ENCODE assay signal across 11 cellular contexts in genomic region chrX:153106092-153106801, GRCh38. TPM values are rescaled to one million over a fixed set of nuclear protein-coding genes. Genes with fewer than 3 reads are reported as not detected.
DNase-seq lines count a peak whose midpoint lies in the region; ATAC-seq, FAIRE-seq and TF ChIP-seq lines count a peak whose summit lies in the region.
"Not testable (repeated sequence)": the region's sequence is repeated elsewhere in the genome, so short reads cannot be mapped to it uniquely, and the experiment has no call there.
"Had no signal": no experiment of that assay in that cellular context is flagged by ENCODE, and none has a peak within 500 bp of the region (broad histone marks: within the 10 kb centered on the region; RNA-seq: fewer than 3 reads in every experiment).

No MANE protein-coding gene starts in this region.

- H3K9me3 ChIP-seq in CD4-positive, alpha-beta memory T cell (ENCODE audit: control insufficient read depth in 1 of 2, low read length in 2 of 2); astrocyte (ENCODE audit: insufficient read depth, low read depth, low read length); right lobe of liver: not testable (repeated sequence)

- not testable (repeated sequence) for H3K36me3 ChIP-seq in CD4-positive, alpha-beta memory T cell (ENCODE audit: insufficient read depth, low read length); KMS-11 (ENCODE audit: insufficient read depth); astrocyte (ENCODE audit: insufficient read depth, low read length); right lobe of liver

- H3K4me3 Mint-ChIP-seq in CD4-positive, alpha-beta memory T cell, result peak overlapping the region in 5 of 8 donors; percentile 22 to 76 (median 32)
- H3K4me3 Mint-ChIP-seq in T-helper 1 cell treated with Interleukin-12 subunit alpha and Interleukin-12 subunit beta and Interleukin-4 antibody, amounts not matched to agents 30 μg/mL and 1 μg/mL, for 36 hours, result peak overlapping the region; percentile 1
- H3K4me3 Mint-ChIP-seq in activated CD8-positive, alpha-beta memory T cell treated with anti-CD3 and anti-CD28 coated beads, Interleukin-2, amount 10 ng/mL, durations not matched to agents 7 days and 5 days; astrocyte (ENCODE audit: unreplicated experiment): not testable (repeated sequence)
- H3K4me3 Mint-ChIP-seq in stimulated activated naive CD8-positive, alpha-beta T cell treated with anti-CD3 and anti-CD28 coated beads, Interleukin-15, amount 100 ng/mL, for 72 hours, result peak overlapping the region in 1 of 2 donors; percentile 0

- not testable (repeated sequence) for H3K4me2 ChIP-seq in KMS-11; astrocyte (ENCODE audit: low read length)

- intact Hi-C loops in CD4-positive, alpha-beta memory T cell (cut with micrococcal nuclease); right lobe of liver (cut with DNase I): not testable (repeated sequence)

- peak overlapping the region; percentile 66 for H2AFZ ChIP-seq in KMS-11 (ENCODE audit: low read depth)
- not testable (repeated sequence) for H2AFZ ChIP-seq in astrocyte (ENCODE audit: low read depth, low read length)

- DNase-seq in CD4-positive, alpha-beta memory T cell; activated CD8-positive, alpha-beta memory T cell treated with anti-CD3 and anti-CD28 coated beads, Interleukin-2, amount 10 ng/mL, durations not matched to agents 7 days and 5 days; astrocyte (ENCODE audit: low read depth); right lobe of liver; stimulated activated naive CD8-positive, alpha-beta T cell treated with anti-CD3 and anti-CD28 coated beads, Interleukin-15, amount 100 ng/mL, for 72 hours: not testable (repeated sequence)

- H3K27me3 ChIP-seq in CD4-positive, alpha-beta memory T cell (ENCODE audit: insufficient read depth, low read length); KMS-11 (ENCODE audit: insufficient read depth, low read depth); astrocyte (ENCODE audit: insufficient read depth, low read length); right lobe of liver: not testable (repeated sequence)

- CTCF ChIA-PET in CD4-positive, alpha-beta memory T cell (lab: Charles Lee; ENCODE audit: partially characterized antibody); activated CD8-positive, alpha-beta memory T cell treated with anti-CD3 and anti-CD28 coated beads, Interleukin-2, amount 10 ng/mL, durations not matched to agents 7 days and 5 days (lab: Charles Lee): not testable (repeated sequence)

- POLR2A ChIA-PET in CD4-positive, alpha-beta memory T cell (lab: Charles Lee; ENCODE audit: partially characterized antibody), result not testable (repeated sequence)

- H3K9ac ChIP-seq in KMS-11, result peak overlapping the region; percentile 6; the same call in 1 of the 2 replicates
- H3K9ac ChIP-seq in astrocyte (ENCODE audit: low read length), result not testable (repeated sequence)

- H3K79me2 ChIP-seq in KMS-11 (ENCODE audit: insufficient read depth, low read depth); astrocyte (ENCODE audit: insufficient read depth, low read length): not testable (repeated sequence)

- FAIRE-seq in astrocyte (lab: Jason Lieb, UNC), result peak; percentile 98

- not testable (repeated sequence) for H3K27ac ChIP-seq in CD4-positive, alpha-beta memory T cell (ENCODE audit: low read depth, low read length); astrocyte (ENCODE audit: low read depth, low read length); right lobe of liver
- H3K27ac ChIP-seq in KMS-11, result peak overlapping the region; percentile 48; the same call in 1 of the 2 replicates

- peak; percentile 53 for ATAC-seq in GM19395 (IDR thresholded peaks at IDR 0.05; ENCODE audit: unreplicated experiment)
- peak; percentile 39 for ATAC-seq in activated CD8-positive, alpha-beta memory T cell treated with anti-CD3 and anti-CD28 coated beads, Interleukin-2, amount 10 ng/mL, durations not matched to agents 7 days and 5 days
- peak; percentile 77 to 87 (median 82) for ATAC-seq in right lobe of liver
- ATAC-seq in stimulated activated naive CD8-positive, alpha-beta T cell treated with anti-CD3 and anti-CD28 coated beads, Interleukin-15, amount 100 ng/mL, for 72 hours, result peak; percentile 78

- peaks cover 6 to 29% (median 17%) of the 10 kb centered on the region in 8 donors for H3K9me3 Mint-ChIP-seq in CD4-positive, alpha-beta memory T cell
- H3K9me3 Mint-ChIP-seq in T-helper 1 cell treated with Interleukin-12 subunit alpha and Interleukin-12 subunit beta and Interleukin-4 antibody, amounts not matched to agents 30 μg/mL and 1 μg/mL, for 36 hours, result peaks cover 27% of the 10 kb centered on the region
- H3K9me3 Mint-ChIP-seq in activated CD8-positive, alpha-beta memory T cell treated with anti-CD3 and anti-CD28 coated beads, Interleukin-2, amount 10 ng/mL, durations not matched to agents 7 days and 5 days (ENCODE audit: low read depth), result peaks cover 10% of the 10 kb centered on the region
- H3K9me3 Mint-ChIP-seq in astrocyte (ENCODE audit: unreplicated experiment), result not testable (repeated sequence)
- H3K9me3 Mint-ChIP-seq in stimulated activated naive CD8-positive, alpha-beta T cell treated with anti-CD3 and anti-CD28 coated beads, Interleukin-15, amount 100 ng/mL, for 72 hours, result peaks cover 22 to 38% of the 10 kb centered on the region in 2 donors

- not testable (repeated sequence) for H4K20me1 ChIP-seq in KMS-11 (ENCODE audit: insufficient read depth); astrocyte (ENCODE audit: insufficient read depth, low read length)

- not testable (repeated sequence) for H3K4me1 Mint-ChIP-seq in CD4-positive, alpha-beta memory T cell; T-helper 1 cell treated with Interleukin-12 subunit alpha and Interleukin-12 subunit beta and Interleukin-4 antibody, amounts not matched to agents 30 μg/mL and 1 μg/mL, for 36 hours (ENCODE audit: low read depth); activated CD8-positive, alpha-beta memory T cell treated with anti-CD3 and anti-CD28 coated beads, Interleukin-2, amount 10 ng/mL, durations not matched to agents 7 days and 5 days; astrocyte (ENCODE audit: low read depth, unreplicated experiment)
- peaks cover 13% of the 10 kb centered on the region for H3K4me1 Mint-ChIP-seq in stimulated activated naive CD8-positive, alpha-beta T cell treated with anti-CD3 and anti-CD28 coated beads, Interleukin-15, amount 100 ng/mL, for 72 hours

- not testable (repeated sequence) for TF ChIP-seq CTCF in KMS-11 (conservative IDR thresholded peaks at IDR 0.05; ENCODE audit: low read depth, low read length); astrocyte (IDR thresholded peaks at IDR 0.05; ENCODE audit: insufficient read depth, low read depth, low read length); right lobe of liver (IDR thresholded peaks at IDR 0.05)

- WGBS in right lobe of liver (ENCODE audit: insufficient coverage, low coverage, low lambda C conversion rate, missing lambda C conversion rate), result 20% methylated on average over 1 of the region's 12 CpGs

- not testable (repeated sequence) for TF ChIP-seq POLR2A in right lobe of liver (IDR thresholded peaks at IDR 0.05)

- not testable (repeated sequence) for H3K36me3 Mint-ChIP-seq in CD4-positive, alpha-beta memory T cell; T-helper 1 cell treated with Interleukin-12 subunit alpha and Interleukin-12 subunit beta and Interleukin-4 antibody, amounts not matched to agents 30 μg/mL and 1 μg/mL, for 36 hours (ENCODE audit: low read depth); activated CD8-positive, alpha-beta memory T cell treated with anti-CD3 and anti-CD28 coated beads, Interleukin-2, amount 10 ng/mL, durations not matched to agents 7 days and 5 days; astrocyte (ENCODE audit: low read depth, unreplicated experiment)

- H3K27ac Mint-ChIP-seq in CD4-positive, alpha-beta memory T cell, result peak overlapping the region in 4 of 7 donors; percentile 29 to 91 (median 86)
- peak overlapping the region; percentile 86 for H3K27ac Mint-ChIP-seq in T-helper 1 cell treated with Interleukin-12 subunit alpha and Interleukin-12 subunit beta and Interleukin-4 antibody, amounts not matched to agents 30 μg/mL and 1 μg/mL, for 36 hours
- peak overlapping the region; percentile 77 for H3K27ac Mint-ChIP-seq in activated CD8-positive, alpha-beta memory T cell treated with anti-CD3 and anti-CD28 coated beads, Interleukin-2, amount 10 ng/mL, durations not matched to agents 7 days and 5 days
- H3K27ac Mint-ChIP-seq in astrocyte (ENCODE audit: unreplicated experiment), result not testable (repeated sequence)
- peak overlapping the region; percentile 69 to 84 for H3K27ac Mint-ChIP-seq in stimulated activated naive CD8-positive, alpha-beta T cell treated with anti-CD3 and anti-CD28 coated beads, Interleukin-15, amount 100 ng/mL, for 72 hours

- H3K27me3 Mint-ChIP-seq in CD4-positive, alpha-beta memory T cell; T-helper 1 cell treated with Interleukin-12 subunit alpha and Interleukin-12 subunit beta and Interleukin-4 antibody, amounts not matched to agents 30 μg/mL and 1 μg/mL, for 36 hours (ENCODE audit: low read depth); activated CD8-positive, alpha-beta memory T cell treated with anti-CD3 and anti-CD28 coated beads, Interleukin-2, amount 10 ng/mL, durations not matched to agents 7 days and 5 days; astrocyte (ENCODE audit: low read depth, unreplicated experiment); stimulated activated naive CD8-positive, alpha-beta T cell treated with anti-CD3 and anti-CD28 coated beads, Interleukin-15, amount 100 ng/mL, for 72 hours: not testable (repeated sequence)

- H3K4me1 ChIP-seq in CD4-positive, alpha-beta memory T cell (ENCODE audit: insufficient read depth, low read length); KMS-11 (ENCODE audit: low read depth, poor library complexity, severe bottlenecking); astrocyte (ENCODE audit: insufficient read depth, low read length); right lobe of liver: not testable (repeated sequence)

- H3K4me3 ChIP-seq in CD4-positive, alpha-beta memory T cell (ENCODE audit: low read length in 2 of 2); KMS-11 (IDR thresholded peaks at IDR 0.05; ENCODE audit: insufficient read depth, low read depth, low read length); astrocyte (ENCODE audit: insufficient read depth, low read depth, low read length); right lobe of liver: not testable (repeated sequence)

RNA-seq across cellular contexts. Expression of gene PNMA6A, which starts 34.0 kb away (rescaled TPM):
- under 1 TPM in 1 of 2 experiments, not detected in 1; 0.23 TPM for total RNA-seq in CD4-positive, alpha-beta memory T cell
- polyA plus RNA-seq in CD4-positive, alpha-beta memory T cell, result under 1 TPM in 1 of 2 donors, not detected in 1; 0.08 TPM
- total RNA-seq in activated CD8-positive, alpha-beta memory T cell treated with anti-CD3 and anti-CD28 coated beads, Interleukin-2, amount 10 ng/mL, durations not matched to agents 7 days and 5 days, result under 1 TPM; 0.35 to 0.45 TPM
- 1.9 and 2.0 TPM in 2 replicates for total RNA-seq in astrocyte
- 10 to 100 TPM in 2 of 6 experiments, 1 to 10 TPM in 4; 2.4 to 22.5 (median 7.1) TPM for total RNA-seq in right lobe of liver
- total RNA-seq: Caco-2 had no signal

RNA-seq across cellular contexts. Expression of gene PNMA3, which starts 50.0 kb away (rescaled TPM):
- total RNA-seq in CD4-positive, alpha-beta memory T cell, result 10 to 100 TPM; 11.4 to 14.3 TPM
- under 1 TPM; 0.21 to 0.42 TPM for polyA plus RNA-seq in CD4-positive, alpha-beta memory T cell
- 1 to 10 TPM; 1.0 to 2.2 TPM for total RNA-seq in activated CD8-positive, alpha-beta memory T cell treated with anti-CD3 and anti-CD28 coated beads, Interleukin-2, amount 10 ng/mL, durations not matched to agents 7 days and 5 days
- total RNA-seq in astrocyte (0.82 and 0.93 TPM in 2 replicates), right lobe of liver (under 1 TPM in 4 of 6 experiments, not detected in 2; 0.09 to 0.74 (median 0.42) TPM)
- total RNA-seq: Caco-2, osteocyte had no signal
- polyA plus RNA-seq: IgD-negative memory B cell had no signal
